1 cellular context compared by ENCODE assay signal in genomic region chr16:57084257-57084770, GRCh38.
TF ChIP-seq lines count a peak whose summit lies in the region.

No MANE protein-coding gene starts in this region.

TF ChIP-seq in K562, 482 proteins besides CTCF, POLR2A, EP300 and RAD21 (continued from another document and continues in another):
- TF ChIP-seq ZFP1 (CRISPR knock-in tag; IDR thresholded peaks at IDR 0.05) = no peak
- 0 out of 4 replicates have a peak, but pooled peaks of 1 of the 2 experiments have one; percentile 39 for TF ChIP-seq SIN3A (IDR thresholded peaks at IDR 0.05; ENCODE audit: borderline replicate concordance in 2 of 2, control insufficient read depth in 1 of 2, low read depth in 2 of 2, low read length in 2 of 2)
- TF ChIP-seq RAD51 (IDR thresholded peaks at IDR 0.05; ENCODE audit: borderline replicate concordance, low read depth) = no peak
- peak; percentile 60; the same call in 1 of the 2 replicates for TF ChIP-seq ARID2 (IDR thresholded peaks at IDR 0.05)
- TF ChIP-seq ZNF224 (CRISPR knock-in tag; IDR thresholded peaks at IDR 0.05) = no peak
- no peak for TF ChIP-seq ZNF707 (CRISPR knock-in tag; conservative IDR thresholded peaks at IDR 0.05)
- TF ChIP-seq HDAC6 (IDR thresholded peaks at IDR 0.05; ENCODE audit: low read depth, low read length) = no peak
- TF ChIP-seq DEAF1 (CRISPR knock-in tag; IDR thresholded peaks at IDR 0.05) = peak; percentile 61
- TF ChIP-seq RCOR1 (IDR thresholded peaks at IDR 0.05; ENCODE audit: borderline replicate concordance in 1 of 2, low read depth in 2 of 2, low read length in 2 of 2) = peak in 1 of 2 experiments; percentile 62; a peak in 2 of 4 replicates
- TF ChIP-seq USF1 (CRISPR knock-in tag; IDR thresholded peaks at IDR 0.05) = no peak
- TF ChIP-seq NFIC (IDR thresholded peaks at IDR 0.05) = peak; percentile 92
- no peak for TF ChIP-seq EP400 (IDR thresholded peaks at IDR 0.05)
- TF ChIP-seq CREM (IDR thresholded peaks at IDR 0.05; ENCODE audit: low read depth) = peak; percentile 37; the same call in 1 of the 2 replicates
- TF ChIP-seq PHB2 (IDR thresholded peaks at IDR 0.05; ENCODE audit: low read depth) = no peak
- TF ChIP-seq MTF1 (CRISPR knock-in tag; IDR thresholded peaks at IDR 0.05; ENCODE audit: borderline replicate concordance) = no peak
- TF ChIP-seq POLR3A (IDR thresholded peaks at IDR 0.05; ENCODE audit: borderline replicate concordance, extremely low read depth, insufficient read depth, insufficient read length) = no peak
- no peak for TF ChIP-seq RBM15 (IDR thresholded peaks at IDR 0.05; ENCODE audit: insufficient read depth, low read length)
- no peak for TF ChIP-seq ID3 (CRISPR knock-in tag; IDR thresholded peaks at IDR 0.05)
- no peak for TF ChIP-seq ID3 (tag; IDR thresholded peaks at IDR 0.05)
- TF ChIP-seq NR0B1 (IDR thresholded peaks at IDR 0.05; ENCODE audit: partially characterized antibody) = no peak
- no peak for TF ChIP-seq PPARD (CRISPR knock-in tag; IDR thresholded peaks at IDR 0.05)
- TF ChIP-seq SMARCA4 (IDR thresholded peaks at IDR 0.05) = no peak
- TF ChIP-seq KLF16 (IDR thresholded peaks at IDR 0.05) = peak; percentile 62; the same call in 1 of the 2 replicates
- no peak for TF ChIP-seq MECOM (CRISPR knock-in tag; IDR thresholded peaks at IDR 0.05)
- no peak for TF ChIP-seq RBM25 (IDR thresholded peaks at IDR 0.05; ENCODE audit: low read depth, low read length, severe bottlenecking)
- no peak for TF ChIP-seq ARNT (IDR thresholded peaks at IDR 0.05)
- TF ChIP-seq MAZ (CRISPR knock-in tag; conservative IDR thresholded peaks at IDR 0.05 in 1 of 2, IDR thresholded peaks at IDR 0.05 in 1 of 2) = 0 out of 4 replicates have a peak, but pooled peaks of 1 of the 2 experiments have one; percentile 28
- TF ChIP-seq E2F4 (CRISPR knock-in tag; IDR thresholded peaks at IDR 0.05; ENCODE audit: low read depth) = no peak
- TF ChIP-seq VEZF1 (CRISPR knock-in tag; IDR thresholded peaks at IDR 0.05) = peak; percentile 50; the same call in 1 of the 2 replicates
- no peak for TF ChIP-seq CUX1 (CRISPR knock-in tag; IDR thresholded peaks at IDR 0.05)
- no peak for TF ChIP-seq HOXB6 (CRISPR knock-in tag; IDR thresholded peaks at IDR 0.05; ENCODE audit: borderline replicate concordance)
- no peak for TF ChIP-seq ZBTB34 (CRISPR knock-in tag; IDR thresholded peaks at IDR 0.05)
- TF ChIP-seq KAT7 (CRISPR knock-in tag; IDR thresholded peaks at IDR 0.05; ENCODE audit: borderline replicate concordance) = no peak
- TF ChIP-seq NKRF (IDR thresholded peaks at IDR 0.05; ENCODE audit: borderline replicate concordance) = no peak
- TF ChIP-seq CREB1 (IDR thresholded peaks at IDR 0.05) = no peak
- TF ChIP-seq CREB1 (CRISPR knock-in tag; IDR thresholded peaks at IDR 0.05) = no peak
- TF ChIP-seq KDM4B (IDR thresholded peaks at IDR 0.05; ENCODE audit: borderline replicate concordance in 2 of 2, low read depth in 1 of 2) = no peak
- peak; percentile 52 for TF ChIP-seq NEUROD1 (IDR thresholded peaks at IDR 0.05; ENCODE audit: borderline replicate concordance, low read depth, low read length, partially characterized antibody)
- peak; percentile 52 for TF ChIP-seq TFAP4 (CRISPR knock-in tag; IDR thresholded peaks at IDR 0.05; ENCODE audit: borderline replicate concordance)
- no peak for TF ChIP-seq MAFG (tag; conservative IDR thresholded peaks at IDR 0.05)
- TF ChIP-seq MLLT1 (IDR thresholded peaks at IDR 0.05) = 0 out of 4 replicates have a peak, but pooled peaks of 1 of the 2 experiments have one; percentile 26
